Comparison of ENCODE assay signal across 8 cellular contexts in genomic region chr12:124862768-124863408, GRCh38. TPM values are rescaled to one million over a fixed set of nuclear protein-coding genes. Genes with fewer than 3 reads are reported as not detected.
A peak's percentile ranks its signal among the peaks of the same experiment; 100 is the strongest.
DNase-seq lines count a peak whose midpoint lies in the region; ATAC-seq and TF ChIP-seq lines count a peak whose summit lies in the region.

No MANE protein-coding gene starts in this region.

- peaks cover 5% of the 10 kb centered on the region for H3K27me3 ChIP-seq in CD4-positive, CD25-positive, alpha-beta regulatory T cell (ENCODE audit: control insufficient read depth, insufficient read depth, low read length)
- H3K27me3 ChIP-seq in endodermal cell (ENCODE audit: control insufficient read depth, insufficient read depth, low read length, poor library complexity, severe bottlenecking): peaks cover 6% of the 10 kb centered on the region
- H3K27me3 ChIP-seq in mucosa of stomach (ENCODE audit: control insufficient read depth, insufficient read depth, low read length): no peaks in the 10 kb centered on the region
- no peaks in the 10 kb centered on the region for H3K27me3 ChIP-seq in upper lobe of right lung

- peaks cover 15% of the 10 kb centered on the region for H3K27me3 Mint-ChIP-seq in CD4-positive, CD25-positive, alpha-beta regulatory T cell
- H3K27me3 Mint-ChIP-seq in endodermal cell (ENCODE audit: insufficient read depth): peaks cover 9% of the 10 kb centered on the region

- H3K27ac Mint-ChIP-seq in CD4-positive, CD25-positive, alpha-beta regulatory T cell: peak overlapping the region in 1 of 3 donors; percentile 67
- no peak overlapping the region for H3K27ac Mint-ChIP-seq in endodermal cell

- WGBS in endodermal cell (ENCODE audit: insufficient coverage in 1 of 2, insufficient read length in 1 of 2), 2 experiments: 19 to 20% methylated on average over 14 to 22 of the region's 22 CpGs

- no peaks in the 10 kb centered on the region for H3K9me3 Mint-ChIP-seq in CD4-positive, CD25-positive, alpha-beta regulatory T cell
- no peaks in the 10 kb centered on the region for H3K9me3 Mint-ChIP-seq in endodermal cell

- no peaks in the 10 kb centered on the region for H3K9me3 ChIP-seq in CD4-positive, CD25-positive, alpha-beta regulatory T cell (ENCODE audit: control insufficient read depth in 2 of 2, low read length in 2 of 2)
- H3K9me3 ChIP-seq in endodermal cell (ENCODE audit: control insufficient read depth, low read length) (no peaks in the 10 kb centered on the region), mucosa of stomach (ENCODE audit: control insufficient read depth, low read length) (no peaks in the 10 kb centered on the region), upper lobe of right lung (no peaks in the 10 kb centered on the region)

- peaks cover 0 to 18% (median 2%) of the 10 kb centered on the region in 4 donors for H3K4me1 Mint-ChIP-seq in CD4-positive, CD25-positive, alpha-beta regulatory T cell
- H3K4me1 Mint-ChIP-seq in endodermal cell: peaks cover 12% of the 10 kb centered on the region

- H3K4me3 ChIP-seq in CD4-positive, CD25-positive, alpha-beta regulatory T cell (ENCODE audit: low read depth, low read length): peak overlapping the region; percentile 35
- peak overlapping the region; percentile 84 for H3K4me3 ChIP-seq in endodermal cell (ENCODE audit: low read length)
- peak overlapping the region; percentile 3 for H3K4me3 ChIP-seq in mucosa of stomach (ENCODE audit: low read length)
- H3K4me3 ChIP-seq in upper lobe of right lung: peak overlapping the region; percentile 78

- H3K9ac ChIP-seq in endodermal cell (ENCODE audit: extremely low read depth, low read length, poor library complexity, severe bottlenecking) (peak overlapping the region; percentile 66), mucosa of stomach (ENCODE audit: low read length) (peak overlapping the region; percentile 42)

- no peaks in the 10 kb centered on the region for H3K36me3 Mint-ChIP-seq in CD4-positive, CD25-positive, alpha-beta regulatory T cell
- peaks cover 3% of the 10 kb centered on the region for H3K36me3 Mint-ChIP-seq in endodermal cell (ENCODE audit: low read depth)

- H3K4me1 ChIP-seq in CD4-positive, CD25-positive, alpha-beta regulatory T cell (ENCODE audit: control insufficient read depth, insufficient read depth, low read length, poor library complexity, severe bottlenecking): peaks cover 18% of the 10 kb centered on the region
- H3K4me1 ChIP-seq in endodermal cell (ENCODE audit: control insufficient read depth, insufficient read depth, low read length) (no peaks in the 10 kb centered on the region), mucosa of stomach (ENCODE audit: control insufficient read depth, insufficient read depth, low read length) (peaks cover 26% of the 10 kb centered on the region), upper lobe of right lung (peaks cover 12% of the 10 kb centered on the region)

- peak in 1 of 2 donors; percentile 1 for ATAC-seq in CD4-positive, CD25-positive, alpha-beta regulatory T cell (ENCODE audit: low read depth in 2 of 2)
- ATAC-seq in GM19328 (IDR thresholded peaks at IDR 0.05; ENCODE audit: unreplicated experiment) (peak; percentile 28), HG03354 (IDR thresholded peaks at IDR 0.05; ENCODE audit: poor library complexity, severe bottlenecking, unreplicated experiment) (peak; percentile 39), upper lobe of right lung (peak; percentile 8)

- no peaks in the 10 kb centered on the region for H3K36me3 ChIP-seq in CD4-positive, CD25-positive, alpha-beta regulatory T cell (ENCODE audit: control insufficient read depth, insufficient read depth, low read length)
- H3K36me3 ChIP-seq in endodermal cell (ENCODE audit: control insufficient read depth, insufficient read depth, low read length): no peaks in the 10 kb centered on the region
- no peaks in the 10 kb centered on the region for H3K36me3 ChIP-seq in mucosa of stomach (ENCODE audit: control insufficient read depth, insufficient read depth, low read length)
- H3K36me3 ChIP-seq in upper lobe of right lung: no peaks in the 10 kb centered on the region

- peak overlapping the region; percentile 80 to 87 (median 83) for H3K4me3 Mint-ChIP-seq in CD4-positive, CD25-positive, alpha-beta regulatory T cell
- peak overlapping the region; percentile 69 for H3K4me3 Mint-ChIP-seq in endodermal cell

- intact Hi-C loops in upper lobe of right lung (cut with DNase I): no loop called here

- no peak overlapping the region for H3K27ac ChIP-seq in CD4-positive, CD25-positive, alpha-beta regulatory T cell (ENCODE audit: insufficient read depth, low read length, poor library complexity, severe bottlenecking)
- H3K27ac ChIP-seq in endodermal cell (ENCODE audit: low read depth, low read length): no peak overlapping the region
- peak overlapping the region; percentile 42 for H3K27ac ChIP-seq in upper lobe of right lung

- DNase-seq in CD4-positive, CD25-positive, alpha-beta regulatory T cell: peak in 1 of 3 donors; percentile 41
- peak; percentile 7 for DNase-seq in T-helper 9 cell
- DNase-seq in endodermal cell: peak; percentile 77
- no peak for DNase-seq in upper lobe of right lung
- no peak for DNase-seq in A172 (ENCODE audit: low spot score)

- TF ChIP-seq CTCF in endodermal cell (conservative IDR thresholded peaks at IDR 0.05) (no peak), upper lobe of right lung (IDR thresholded peaks at IDR 0.05) (no peak)

RNA-seq across cellular contexts. Expression of gene SCARB1, which starts 0.8 kb away (rescaled TPM):
- 1.2 TPM for total RNA-seq in CD4-positive, CD25-positive, alpha-beta regulatory T cell
- polyA plus RNA-seq in CD4-positive, CD25-positive, alpha-beta regulatory T cell: under 1 TPM; 0.52 to 0.81 (median 0.69) TPM
- 10 to 100 TPM; 33.0 to 36.2 TPM for total RNA-seq in endodermal cell
- 26.1 TPM for polyA plus RNA-seq in endodermal cell (2013, experiment 1 of 2)
- polyA plus RNA-seq in endodermal cell (2013, experiment 2 of 2): 30.2 TPM
- total RNA-seq in upper lobe of right lung: 35.3 TPM
- 16.4 and 27.3 TPM in 2 replicates for total RNA-seq in A172 (2014; rRNA removed; shearing (Covaris generic))

RNA-seq across cellular contexts. Expression of gene UBC, which starts 51.6 kb away (rescaled TPM):
- 2,012 TPM for total RNA-seq in CD4-positive, CD25-positive, alpha-beta regulatory T cell
- polyA plus RNA-seq in CD4-positive, CD25-positive, alpha-beta regulatory T cell: 1,000 to 10,000 TPM; 1,179 to 1,557 (median 1,450) TPM
- total RNA-seq in endodermal cell (100 to 1,000 TPM; 580 to 625 TPM), upper lobe of right lung (1,107 TPM)
- 856 TPM for polyA plus RNA-seq in endodermal cell (2013, experiment 1 of 2)
- 866 TPM for polyA plus RNA-seq in endodermal cell (2013, experiment 2 of 2)
- total RNA-seq in A172 (2014; rRNA removed; shearing (Covaris generic)): 1,288 and 1,521 TPM in 2 replicates

Comparison
In these comparisons a context has a peak if more than half of its experiments do, and no peak if none do; other contexts are left out.
1. DNase-seq: peak in T-helper 9 cell (single experiment) and endodermal cell (single experiment); none in upper lobe of right lung (single experiment) and A172 (single experiment).
2. H3K4me3 ChIP-seq: peak in every context shown above with its lines; median percentile 84 in endodermal cell; 78 in upper lobe of right lung; 35 in CD4-positive, CD25-positive, alpha-beta regulatory T cell; 3 in mucosa of stomach.